Comparison of ENCODE assay signal across 16 cellular contexts in genomic region chr14:39841088-39841487, GRCh38.
A peak's percentile ranks its signal among the peaks of the same experiment; 100 is the strongest.
DNase-seq lines count a peak whose midpoint lies in the region; ATAC-seq lines count a peak whose summit lies in the region.
"Had no signal": no experiment of that assay in that cellular context is flagged by ENCODE, and none has a peak within 500 bp of the region (broad histone marks: within the 10 kb centered on the region; RNA-seq: fewer than 3 reads in every experiment).

No MANE protein-coding gene starts in this region.

- H3K18ac ChIP-seq in trophoblast cell (ENCODE audit: low read length): no peak overlapping the region

- no peaks in the 10 kb centered on the region for H3K36me3 ChIP-seq in SJSA1
- no peaks in the 10 kb centered on the region for H3K36me3 ChIP-seq in trophoblast cell (ENCODE audit: control insufficient read depth in 1 of 2, insufficient read depth in 2 of 2, low read length in 2 of 2)
- H3K36me3 ChIP-seq: tibial artery had no signal

- H2BK5ac ChIP-seq in trophoblast cell (ENCODE audit: low read depth, low read length, poor library complexity): no peak overlapping the region

- H3K36me3 Mint-ChIP-seq in effector memory CD8-positive, alpha-beta T cell (ENCODE audit: insufficient read depth): no peaks in the 10 kb centered on the region
- H3K36me3 Mint-ChIP-seq: activated naive CD4-positive, alpha-beta T cell treated with anti-CD3 and anti-CD28 coated beads, Interleukin-2, amount 50 U/mL, for 24 hours had no signal

- H2AFZ ChIP-seq in trophoblast cell (ENCODE audit: insufficient read depth, low read length, poor library complexity): no peak overlapping the region

- ATAC-seq in GM19035 (IDR thresholded peaks at IDR 0.05; ENCODE audit: unreplicated experiment) (peak; percentile 48), HG03175 (IDR thresholded peaks at IDR 0.05; ENCODE audit: unreplicated experiment) (peak; percentile 77), HG03457 (IDR thresholded peaks at IDR 0.05; ENCODE audit: unreplicated experiment) (no peak)
- no peak for ATAC-seq in effector memory CD8-positive, alpha-beta T cell (replicated peaks)
- ATAC-seq: SK-N-SH treated with all-trans-retinoic acid at 6 μM for 48 hours had no signal

- H3K9ac ChIP-seq in trophoblast cell (ENCODE audit: low read length): no peak overlapping the region

- H3K27ac ChIP-seq in SJSA1 (peak overlapping the region; percentile 58), trophoblast cell (ENCODE audit: low read depth, low read length) (no peak overlapping the region)
- H3K27ac ChIP-seq: tibial artery had no signal

- H3K9me3 ChIP-seq in SJSA1 (replicated peaks): no peaks in the 10 kb centered on the region
- H3K9me3 ChIP-seq in trophoblast cell (ENCODE audit: insufficient read depth, low read depth, low read length): peaks cover 2% of the 10 kb centered on the region
- H3K9me3 ChIP-seq: tibial artery had no signal

- H3K27me3 Mint-ChIP-seq in effector memory CD8-positive, alpha-beta T cell: no peaks in the 10 kb centered on the region
- H3K27me3 Mint-ChIP-seq: activated naive CD4-positive, alpha-beta T cell treated with anti-CD3 and anti-CD28 coated beads, Interleukin-2, amount 50 U/mL, for 24 hours had no signal

- H3K4ac ChIP-seq in trophoblast cell (ENCODE audit: low read depth, low read length): no peak overlapping the region

- H3K4me2 ChIP-seq in trophoblast cell (ENCODE audit: low read length): no peak overlapping the region

- no peak overlapping the region for H4K12ac ChIP-seq in trophoblast cell (ENCODE audit: low read depth, low read length)

- H3K23ac ChIP-seq in trophoblast cell (ENCODE audit: low read length): no peak overlapping the region

- peak overlapping the region; percentile 64 for H4K91ac ChIP-seq in trophoblast cell (ENCODE audit: low read depth, low read length)

- no peak overlapping the region for H4K8ac ChIP-seq in trophoblast cell (ENCODE audit: low read depth, low read length)

- no peak overlapping the region for H2BK120ac ChIP-seq in trophoblast cell (ENCODE audit: insufficient read depth, low read length, poor library complexity)

- H3K4me1 Mint-ChIP-seq in effector memory CD8-positive, alpha-beta T cell (ENCODE audit: low read depth in 2 of 2): no peaks in the 10 kb centered on the region
- H3K4me1 Mint-ChIP-seq: activated naive CD4-positive, alpha-beta T cell treated with anti-CD3 and anti-CD28 coated beads, Interleukin-2, amount 50 U/mL, for 24 hours had no signal

- peaks cover 7 to 8% of the 10 kb centered on the region in 2 donors for H3K9me3 Mint-ChIP-seq in effector memory CD8-positive, alpha-beta T cell
- H3K9me3 Mint-ChIP-seq: activated naive CD4-positive, alpha-beta T cell treated with anti-CD3 and anti-CD28 coated beads, Interleukin-2, amount 50 U/mL, for 24 hours had no signal

- no peaks in the 10 kb centered on the region for H3K79me2 ChIP-seq in trophoblast cell (ENCODE audit: control insufficient read depth, insufficient read depth, low read length, poor library complexity)

- no peak overlapping the region for H2AK5ac ChIP-seq in trophoblast cell (ENCODE audit: low read length)

- peak; percentile 21 to 43 for DNase-seq in SJSA1 (ENCODE audit: low read depth in 1 of 2, low spot score in 2 of 2)
- no peak for DNase-seq in trophoblast cell
- DNase-seq in activated CD4-positive, alpha-beta T cell treated with anti-CD3 and anti-CD28 coated beads, Interleukin-2, amount 50 U/mL, for 4 hours: no peak
- DNase-seq in effector memory CD8-positive, alpha-beta T cell: no peak
- DNase-seq in ecto neural progenitor cell (ENCODE audit: low spot score): no peak
- DNase-seq: central memory CD4-positive, alpha-beta T cell; kidney; NCI-H1417; NCI-H446; stimulated activated CD4-positive, alpha-beta T cell treated with anti-CD3 and anti-CD28 coated beads, Interleukin-15, amount 100 ng/mL, for 24 hours; tibial artery had no signal

- H3K4me3 Mint-ChIP-seq in effector memory CD8-positive, alpha-beta T cell: no peak overlapping the region
- H3K4me3 Mint-ChIP-seq: activated naive CD4-positive, alpha-beta T cell treated with anti-CD3 and anti-CD28 coated beads, Interleukin-2, amount 50 U/mL, for 24 hours had no signal

- no peak overlapping the region for H2BK12ac ChIP-seq in trophoblast cell (ENCODE audit: low read length)

- H3K27ac Mint-ChIP-seq in effector memory CD8-positive, alpha-beta T cell: no peak overlapping the region
- H3K27ac Mint-ChIP-seq: activated naive CD4-positive, alpha-beta T cell treated with anti-CD3 and anti-CD28 coated beads, Interleukin-2, amount 50 U/mL, for 24 hours had no signal

- H3K4me3 ChIP-seq in SJSA1 (no peak overlapping the region), trophoblast cell (ENCODE audit: low read depth, low read length) (no peak overlapping the region)
- H3K4me3 ChIP-seq: tibial artery had no signal

- H3K79me1 ChIP-seq in trophoblast cell (ENCODE audit: low read length): peaks cover 10% of the 10 kb centered on the region

- no peaks in the 10 kb centered on the region for H3K27me3 ChIP-seq in SJSA1 (replicated peaks)
- no peaks in the 10 kb centered on the region for H3K27me3 ChIP-seq in trophoblast cell (ENCODE audit: insufficient read depth, low read length)
- H3K27me3 ChIP-seq: tibial artery had no signal

- H3K4me1 ChIP-seq in SJSA1 (replicated peaks) (peaks cover 10% of the 10 kb centered on the region; the same call in 1 of the 2 replicates), trophoblast cell (ENCODE audit: control insufficient read depth in 1 of 2, insufficient read depth in 2 of 2, low read length in 2 of 2) (no peaks in the 10 kb centered on the region)
- H3K4me1 ChIP-seq: tibial artery had no signal

- H3K14ac ChIP-seq in trophoblast cell (ENCODE audit: low read length): no peak overlapping the region

Comparison
In these comparisons a context has a peak if more than half of its experiments do, and no peak if none do; other contexts are left out.
1. ATAC-seq: peak in GM19035 (single experiment) and HG03175 (single experiment); none in effector memory CD8-positive, alpha-beta T cell (single experiment) and HG03457 (single experiment).
2. DNase-seq: peak in SJSA1 (2 of 2); none in trophoblast cell (0 of 2), activated CD4-positive, alpha-beta T cell treated with anti-CD3 and anti-CD28 coated beads, Interleukin-2, amount 50 U/mL, for 4 hours (0 of 2), effector memory CD8-positive, alpha-beta T cell (0 of 3) and ecto neural progenitor cell (single experiment).